In the genomic region with DNA sequence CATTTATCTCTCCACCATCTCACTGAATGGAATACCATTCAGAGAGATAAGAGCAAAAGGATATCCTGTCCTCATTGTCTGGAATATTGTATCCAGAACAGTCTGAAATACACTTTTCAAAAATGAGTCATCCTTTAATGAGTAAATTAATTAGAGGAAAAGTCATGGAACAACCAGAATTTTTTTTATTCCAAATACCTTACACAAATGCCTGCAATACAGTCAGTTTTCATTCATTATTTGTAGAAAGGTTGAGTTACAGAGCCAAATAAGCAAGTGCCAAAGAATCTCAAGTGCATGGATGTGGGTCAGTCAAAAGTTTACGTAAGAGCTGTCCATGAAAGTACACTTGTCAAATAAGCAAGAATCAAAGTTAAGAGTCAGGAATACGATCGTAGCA, we compare ENCODE assay signal across 18 cellular contexts.
A peak's percentile ranks its signal among the peaks of the same experiment; 100 is the strongest.
DNase-seq lines count a peak whose midpoint lies in the region; TF ChIP-seq lines count a peak whose summit lies in the region.
"Had no signal": no experiment of that assay in that cellular context is flagged by ENCODE, and none has a peak within 500 bp of the region (broad histone marks: within the 10 kb centered on the region; RNA-seq: fewer than 3 reads in every experiment).

No MANE protein-coding gene starts in this region.

- peaks cover 8% of the 10 kb centered on the region for H3K4me1 ChIP-seq in H9 (ENCODE audit: insufficient read depth, low read length)
- peaks cover 21% of the 10 kb centered on the region for H3K4me1 ChIP-seq in PC-9 (replicated peaks; ENCODE audit: insufficient read depth)
- H3K4me1 ChIP-seq in thyroid gland, result peaks cover 18 to 19% of the 10 kb centered on the region in 2 donors
- H3K4me1 ChIP-seq: BLaER1 had no signal

- H3K9ac ChIP-seq in H9 (ENCODE audit: extremely low read depth, insufficient read length, low read length), result no peak overlapping the region
- H3K9ac ChIP-seq: BLaER1 had no signal

- H3K4me2 ChIP-seq in H9 (ENCODE audit: insufficient read depth, insufficient read length, low read length), result no peak overlapping the region
- peak overlapping the region; percentile 34 for H3K4me2 ChIP-seq in PC-9
- H3K4me2 ChIP-seq: BLaER1 had no signal

- no peaks in the 10 kb centered on the region; the same call in 1 of the 2 replicates for H3K27me3 Mint-ChIP-seq in H9 (ENCODE audit: low read depth)
- H3K27me3 Mint-ChIP-seq in endothelial cell (ENCODE audit: unreplicated experiment), result peaks cover 2% of the 10 kb centered on the region
- H3K27me3 Mint-ChIP-seq: CD4-positive, alpha-beta T cell had no signal

- POLR2A ChIA-PET in PC-9 (lab: Charles Lee; ENCODE audit: unreplicated experiment), result no interaction called here

- H4K20me1 ChIP-seq in H9 (ENCODE audit: control insufficient read depth, insufficient read depth, insufficient read length) (no peaks in the 10 kb centered on the region), PC-9 (ENCODE audit: insufficient read depth) (no peaks in the 10 kb centered on the region; the same call in 1 of the 2 replicates)
- H4K20me1 ChIP-seq: BLaER1 had no signal

- H3F3A ChIP-seq in PC-9 (ENCODE audit: insufficient read depth, low read depth), result peaks cover 6% of the 10 kb centered on the region; the same call in 1 of the 2 replicates

- H4K91ac ChIP-seq in H9 (ENCODE audit: insufficient read length, low read depth, low read length), result no peak overlapping the region

- H3K36me3 Mint-ChIP-seq in H9 (ENCODE audit: insufficient read depth in 1 of 3, low read depth in 3 of 3) (peaks cover 29 to 63% (median 42%) of the 10 kb centered on the region in 3 experiments), endothelial cell (ENCODE audit: low read depth, unreplicated experiment) (no peaks in the 10 kb centered on the region)

- H3K27me3 ChIP-seq in H9 (ENCODE audit: insufficient read depth, low read length), result no peaks in the 10 kb centered on the region
- no peaks in the 10 kb centered on the region for H3K27me3 ChIP-seq in PC-9 (ENCODE audit: insufficient read depth, low read depth)
- no peaks in the 10 kb centered on the region for H3K27me3 ChIP-seq in thyroid gland
- H3K27me3 ChIP-seq: BLaER1 had no signal

- H2BK12ac ChIP-seq in H9 (ENCODE audit: insufficient read length, low read depth, low read length), result no peak overlapping the region

- TF ChIP-seq POLR2A in thyroid gland (IDR thresholded peaks at IDR 0.05), result no peak

- H4K8ac ChIP-seq in H9 (replicated peaks; ENCODE audit: insufficient read length, low read depth, low read length), result no peak overlapping the region

- intact Hi-C loops in PC-9 (cut with micrococcal nuclease; ENCODE audit: unreplicated experiment), result no loop called here
- intact Hi-C loops in thyroid gland (cut with DNase I), result no loop called here

- H3K9me3 ChIP-seq in H9 (ENCODE audit: control insufficient read depth, low read depth, low read length), result no peaks in the 10 kb centered on the region
- 0 out of 2 replicates have a peak, but pooled peaks cover 4% of the 10 kb centered on the region for H3K9me3 ChIP-seq in PC-9 (ENCODE audit: insufficient read depth, low read depth)
- H3K9me3 ChIP-seq in thyroid gland, result no peaks in the 10 kb centered on the region
- H3K9me3 ChIP-seq: BLaER1 had no signal

- WGBS in H9 (ENCODE audit: extremely low coverage, insufficient read length, low lambda C conversion rate), result no CpG with 5 or more reads among the region's 3 CpGs
- 31 to 35% methylated on average over 3 of the region's 3 CpGs for WGBS in thyroid gland, 2 donors

- no peak overlapping the region for H3K4me3 ChIP-seq in PC-9
- H3K4me3 ChIP-seq in thyroid gland (replicated peaks in 1 of 3), result no peak overlapping the region
- H3K4me3 ChIP-seq: BLaER1, K562 had no signal

- H3K4me3 Mint-ChIP-seq in H9 (no peak overlapping the region), endothelial cell (ENCODE audit: unreplicated experiment) (no peak overlapping the region)
- H3K4me3 Mint-ChIP-seq: CD4-positive, alpha-beta T cell had no signal

- H3K56ac ChIP-seq in H9 (ENCODE audit: insufficient read length, low read depth, low read length), result no peak overlapping the region

- H3K79me2 ChIP-seq in H9 (ENCODE audit: insufficient read depth, low read length) (no peaks in the 10 kb centered on the region), PC-9 (ENCODE audit: low read depth) (no peaks in the 10 kb centered on the region)

- H3K27ac Mint-ChIP-seq in H9 (no peak overlapping the region), endothelial cell (ENCODE audit: unreplicated experiment) (no peak overlapping the region)
- H3K27ac Mint-ChIP-seq: CD4-positive, alpha-beta T cell had no signal

- no peak overlapping the region for H3K18ac ChIP-seq in H9 (ENCODE audit: insufficient read length, low read depth, low read length)

- in situ Hi-C loops in GM13977 (cut with MboI; ENCODE audit: low pct_unique_long_range_greater_than_20kb, low sequenced_read_pairs, unreplicated experiment), result no loop called here

- no peak overlapping the region for H2AK5ac ChIP-seq in H9 (ENCODE audit: insufficient read length, low read length)

- H2BK15ac ChIP-seq in H9 (ENCODE audit: low read depth, low read length), result no peak overlapping the region

- H3K23ac ChIP-seq in H9 (ENCODE audit: insufficient read length, low read depth, low read length), result no peak overlapping the region

- DNase-seq in H9 (no peak), PC-9 (no peak), epithelial cell of prostate (ENCODE audit: low read depth, low spot score) (no peak), thyroid gland (peak; percentile 8 to 13), GM13977 (ENCODE audit: low spot score) (no peak), endothelial cell (ENCODE audit: low spot score) (no peak), NCI-H82 (lab: John Stamatoyannopoulos, UW) (no peak)
- DNase-seq: ACHN; CD4-positive, alpha-beta T cell; GOT3; MM.1S; NCI-H1092; NCI-H1436; NCI-H1930; NCI-H2227 treated with DMSO at 0.1 percent for 48 hours; NCI-H510A had no signal

- H3K14ac ChIP-seq in H9 (ENCODE audit: insufficient read depth, low read length), result no peak overlapping the region

- no peaks in the 10 kb centered on the region for H3K9me2 ChIP-seq in PC-9 (ENCODE audit: insufficient read depth)

- H3T11ph ChIP-seq in H9 (ENCODE audit: low read length), result no peak overlapping the region

- H3K36me3 ChIP-seq in PC-9 (ENCODE audit: low read depth) (no peaks in the 10 kb centered on the region), thyroid gland (no peaks in the 10 kb centered on the region)
- H3K36me3 ChIP-seq: BLaER1 had no signal

- H2BK5ac ChIP-seq in H9 (ENCODE audit: insufficient read length, low read length), result no peak overlapping the region

- TF ChIP-seq CTCF in H9 (conservative IDR thresholded peaks at IDR 0.05), result no peak
- TF ChIP-seq CTCF in PC-9 (conservative IDR thresholded peaks at IDR 0.05), result no peak
- no peak for TF ChIP-seq CTCF in thyroid gland (IDR thresholded peaks at IDR 0.05)
- no peak for TF ChIP-seq CTCF in GM13977 (IDR thresholded peaks at IDR 0.05; ENCODE audit: extremely low read depth, insufficient read depth, missing control alignments)
- no peak for TF ChIP-seq CTCF in endothelial cell (IDR thresholded peaks at IDR 0.05; ENCODE audit: unreplicated experiment)

- H3K4ac ChIP-seq in H9 (ENCODE audit: low read depth, low read length), result no peak overlapping the region

- no peak overlapping the region for H2BK120ac ChIP-seq in H9 (ENCODE audit: low read depth, low read length, poor library complexity, severe bottlenecking)

- BruUV-seq in PC-9 (replicated peaks; lab: Mats Ljungman, UMichigan), result no TSS peak

- H4K5ac ChIP-seq in H9 (ENCODE audit: insufficient read length, low read depth, low read length), result no peak overlapping the region

- no peak overlapping the region for H2BK20ac ChIP-seq in H9 (ENCODE audit: low read depth, low read length, poor library complexity, severe bottlenecking)

- no peaks in the 10 kb centered on the region for H3K79me1 ChIP-seq in H9 (ENCODE audit: insufficient read depth, low read depth, low read length, poor library complexity, severe bottlenecking)

- H3K27ac ChIP-seq in H9 (ENCODE audit: insufficient read length, low read depth, low read length) (peak overlapping the region; percentile 39), PC-9 (peak overlapping the region; percentile 52), epithelial cell of prostate (peak overlapping the region; percentile 35), thyroid gland (peak overlapping the region in 2 of 3 donors; percentile 49 to 79)
- H3K27ac ChIP-seq: BLaER1 had no signal

- CTCF ChIA-PET in PC-9 (lab: Charles Lee), result no interaction called here

- H3K4me1 Mint-ChIP-seq in H9 (peaks cover 33 to 35% of the 10 kb centered on the region in 2 experiments), endothelial cell (ENCODE audit: unreplicated experiment) (peaks cover 3% of the 10 kb centered on the region)

- H3K23me2 ChIP-seq in H9 (ENCODE audit: insufficient read length, low read depth, low read length, poor library complexity, severe bottlenecking), result no peaks in the 10 kb centered on the region

- no peak overlapping the region for H2AFZ ChIP-seq in H9 (ENCODE audit: low read length)
- no peak overlapping the region for H2AFZ ChIP-seq in PC-9

- H3K9me3 Mint-ChIP-seq in H9, result peaks cover 29 to 50% of the 10 kb centered on the region in 2 experiments
- peaks cover 8% of the 10 kb centered on the region for H3K9me3 Mint-ChIP-seq in endothelial cell (ENCODE audit: unreplicated experiment)

Comparison
In these comparisons a context has a peak if more than half of its experiments do, and no peak if none do; other contexts are left out.
1. DNase-seq: peak in thyroid gland (2 of 2); none in H9 (single experiment), PC-9 (0 of 2), epithelial cell of prostate (single experiment), GM13977 (single experiment), endothelial cell (single experiment) and NCI-H82 (single experiment).
2. Peak in every context shown above with its lines, with median percentiles within 50 percentile points of each other: H3K27ac ChIP-seq.